8 cellular contexts compared by ENCODE assay signal in genomic region chr2:159797468-159798375, GRCh38. TPM values are rescaled to one million over a fixed set of nuclear protein-coding genes. Genes with fewer than 3 reads are reported as not detected.
A peak's percentile ranks its signal among the peaks of the same experiment; 100 is the strongest.
DNase-seq lines count a peak whose midpoint lies in the region; ATAC-seq and TF ChIP-seq lines count a peak whose summit lies in the region.

TSS of gene CD302 (minus strand) at chr2:159798208. CDS start at chr2:159798198, 10 bp downstream.

- peak within 1 kb of the TSS; percentile 89 for H3K9ac ChIP-seq in GM23248

- H3K4me3 Mint-ChIP-seq in stimulated activated naive CD8-positive, alpha-beta T cell treated with anti-CD3 and anti-CD28 coated beads, Interleukin-15, amount 100 ng/mL, for 72 hours: peak within 1 kb of the TSS; percentile 80 to 82

- peaks cover 14% of the 10 kb centered on the region for H3K4me1 Mint-ChIP-seq in stimulated activated naive CD8-positive, alpha-beta T cell treated with anti-CD3 and anti-CD28 coated beads, Interleukin-15, amount 100 ng/mL, for 72 hours

- peak within 1 kb of the TSS in 1 of 2 donors; percentile 58 for H3K27ac Mint-ChIP-seq in stimulated activated naive CD8-positive, alpha-beta T cell treated with anti-CD3 and anti-CD28 coated beads, Interleukin-15, amount 100 ng/mL, for 72 hours

- H3K9me3 ChIP-seq in GM23248 (ENCODE audit: low read depth) (no peaks in the 10 kb centered on the region), esophagus squamous epithelium (no peaks in the 10 kb centered on the region), muscle layer of duodenum (ENCODE audit: control insufficient read depth in 1 of 2, low read length in 2 of 2) (no peaks in the 10 kb centered on the region)

- peak; percentile 82 for ATAC-seq in stimulated activated naive CD8-positive, alpha-beta T cell treated with anti-CD3 and anti-CD28 coated beads, Interleukin-15, amount 100 ng/mL, for 72 hours

- H3K4me3 ChIP-seq in GM08714 (ENCODE audit: low read length): peak within 1 kb of the TSS; percentile 66
- peak within 1 kb of the TSS; percentile 93 for H3K4me3 ChIP-seq in GM23248
- H3K4me3 ChIP-seq in esophagus squamous epithelium: peak within 1 kb of the TSS; percentile 68 to 81 (median 72)
- H3K4me3 ChIP-seq in muscle layer of duodenum (ENCODE audit: low read depth in 1 of 2, low read length in 2 of 2): peak within 1 kb of the TSS; percentile 72 to 95

- no peaks in the 10 kb centered on the region for H3K36me3 ChIP-seq in GM23248 (ENCODE audit: low read depth)
- H3K36me3 ChIP-seq in esophagus squamous epithelium: no peaks in the 10 kb centered on the region
- no peaks in the 10 kb centered on the region for H3K36me3 ChIP-seq in muscle layer of duodenum (ENCODE audit: control insufficient read depth in 1 of 2, insufficient read depth in 2 of 2, low read length in 2 of 2)

- H3K4me1 ChIP-seq in GM23248 (ENCODE audit: insufficient read depth): peaks cover 16% of the 10 kb centered on the region
- H3K4me1 ChIP-seq in esophagus squamous epithelium: peaks cover 0 to 51% (median 0%) of the 10 kb centered on the region in 3 donors
- peaks cover 6 to 10% of the 10 kb centered on the region in 2 donors for H3K4me1 ChIP-seq in muscle layer of duodenum (ENCODE audit: control insufficient read depth in 1 of 2, insufficient read depth in 2 of 2, low read length in 2 of 2)

- H3K27ac ChIP-seq in GM23248: peak within 1 kb of the TSS; percentile 36
- H3K27ac ChIP-seq in esophagus squamous epithelium: peak within 1 kb of the TSS; percentile 74 to 89 (median 82)
- H3K27ac ChIP-seq in muscle layer of duodenum (ENCODE audit: low read length): peak within 1 kb of the TSS; percentile 82

- whole genome bisulfite sequencing in GM23248 (ENCODE audit: low coverage in 1 of 2, low lambda C conversion rate in 2 of 2, missing lambda C conversion rate in 2 of 2), 2 experiments: 0 to 1% methylated on average over 39 to 75 of the region's 83 CpGs
- WGBS in esophagus squamous epithelium, 2 donors: 0 to 5% methylated on average over 10 to 15 of the region's 83 CpGs

- in situ Hi-C loops in GM23248 (cut with MboI): no loop called here

- no peaks in the 10 kb centered on the region for H3K9me3 Mint-ChIP-seq in stimulated activated naive CD8-positive, alpha-beta T cell treated with anti-CD3 and anti-CD28 coated beads, Interleukin-15, amount 100 ng/mL, for 72 hours

- H3K79me2 ChIP-seq in GM23248 (ENCODE audit: insufficient read depth): peaks cover 20% of the 10 kb centered on the region; the same call in 1 of the 2 replicates

- TF ChIP-seq POLR2A in esophagus squamous epithelium (IDR thresholded peaks at IDR 0.05): peak in 2 of 4 donors; percentile 18 to 33

- H3K27me3 ChIP-seq in GM23248 (replicated peaks; ENCODE audit: insufficient read depth): no peaks in the 10 kb centered on the region
- H3K27me3 ChIP-seq in esophagus squamous epithelium: no peaks in the 10 kb centered on the region
- H3K27me3 ChIP-seq in muscle layer of duodenum (ENCODE audit: low read depth, low read length): no peaks in the 10 kb centered on the region

- H3K9me2 ChIP-seq in GM23248 (ENCODE audit: insufficient read depth): no peaks in the 10 kb centered on the region

- intact Hi-C loops in esophagus squamous epithelium (cut with DNase I): no loop called here

- H3K27me3 Mint-ChIP-seq in stimulated activated naive CD8-positive, alpha-beta T cell treated with anti-CD3 and anti-CD28 coated beads, Interleukin-15, amount 100 ng/mL, for 72 hours: peaks cover 33% of the 10 kb centered on the region

- H3F3A ChIP-seq in GM23248 (ENCODE audit: insufficient read depth): 0 out of 2 replicates have a peak, but pooled peaks cover 19% of the 10 kb centered on the region

- peak within 1 kb of the TSS; percentile 98 for H2AFZ ChIP-seq in GM23248

- no peaks in the 10 kb centered on the region for H4K20me1 ChIP-seq in GM23248 (ENCODE audit: insufficient read depth)

- TF ChIP-seq CTCF in esophagus squamous epithelium (IDR thresholded peaks at IDR 0.05): no peak

- peak within 1 kb of the TSS; percentile 93 for H3K4me2 ChIP-seq in GM23248 (ENCODE audit: unreplicated experiment)

- peak; percentile 87 for DNase-seq in GM23248
- peak; percentile 23 for DNase-seq in NCI-H1092 (lab: John Stamatoyannopoulos, UW)
- DNase-seq in activated T-cell treated with anti-CD3 and anti-CD28 coated beads for 4 hours: peak; percentile 23
- peak; percentile 10 for DNase-seq in esophagus squamous epithelium (lab: John Stamatoyannopoulos, UW)
- peak; percentile 33 to 39 for DNase-seq in stimulated activated naive CD8-positive, alpha-beta T cell treated with anti-CD3 and anti-CD28 coated beads, Interleukin-15, amount 100 ng/mL, for 72 hours
- no peak for DNase-seq in putamen (ENCODE audit: low spot score)

RNA-seq across cellular contexts. Expression of gene CD302, which starts in this region (rescaled TPM):
- total RNA-seq in GM23248 (2014; rRNA removed; shearing (Covaris generic)): 8.0 and 13.9 TPM in 2 replicates
- 9.9 and 10.5 TPM in 2 replicates for polyA plus RNA-seq in GM23248 (2016; fragmentation: Nextera tagmentation; extraction: Ambion mirVana)
- 10 to 100 TPM in 2 of 4 donors, 1 to 10 TPM in 2; 3.2 to 46.0 (median 11.7) TPM for total RNA-seq in esophagus squamous epithelium
